ENCODE assay signal across 15 cellular contexts in genomic region chr11:108007819-108008218, GRCh38. TPM values are rescaled to one million over a fixed set of nuclear protein-coding genes. Genes with fewer than 3 reads are reported as not detected.
DNase-seq lines count a peak whose midpoint lies in the region; ATAC-seq and TF ChIP-seq lines count a peak whose summit lies in the region.
"Had no signal": no experiment of that assay in that cellular context is flagged by ENCODE, and none has a peak within 500 bp of the region (broad histone marks: within the 10 kb centered on the region; RNA-seq: fewer than 3 reads in every experiment).

No MANE protein-coding gene starts in this region.

- peaks cover 34% of the 10 kb centered on the region for H3K4me1 ChIP-seq in Karpas-422 (ENCODE audit: low read length)
- H3K4me1 ChIP-seq in mesenchymal stem cell (ENCODE audit: control insufficient read depth, insufficient read depth, low read depth, low read length): peaks cover 3% of the 10 kb centered on the region
- peaks cover 5 to 18% (median 16%) of the 10 kb centered on the region in 3 donors for H3K4me1 ChIP-seq in skeletal muscle tissue (ENCODE audit: control insufficient read depth in 3 of 3, insufficient read depth in 3 of 3, low read length in 3 of 3)

- intact Hi-C loops in activated CD8-positive, alpha-beta T cell treated with anti-CD3 and anti-CD28 coated beads for 36 hours (cut with micrococcal nuclease): loop anchor here (5.0 kb wide), 1 partner anchor 654 kb away; no protein-coding TSS in a partner anchor

- H3K9me3 Mint-ChIP-seq in activated CD8-positive, alpha-beta T cell treated with anti-CD3 and anti-CD28 coated beads for 36 hours: no peaks in the 10 kb centered on the region
- no peaks in the 10 kb centered on the region for H3K9me3 Mint-ChIP-seq in activated CD8-positive, alpha-beta T cell treated with anti-CD3 and anti-CD28 coated beads, Interleukin-2, amount 10 ng/mL, durations not matched to agents 7 days and 5 days (ENCODE audit: insufficient read depth)
- H3K9me3 Mint-ChIP-seq: activated naive CD8-positive, alpha-beta T cell treated with anti-CD3 and anti-CD28 coated beads for 36 hours; activated T-cell treated with anti-CD3 and anti-CD28 coated beads, Interleukin-2, amount 50 U/mL, for 72 hours; GM23338 had no signal

- H2AFZ ChIP-seq in Karpas-422 (ENCODE audit: low read length) (no peak overlapping the region), mesenchymal stem cell (ENCODE audit: low read depth, low read length) (no peak overlapping the region)
- H2AFZ ChIP-seq: GM23338 had no signal

- H3K9ac ChIP-seq in Karpas-422 (ENCODE audit: low read length) (no peak overlapping the region), mesenchymal stem cell (ENCODE audit: low read length) (peak overlapping the region; percentile 100), skeletal muscle tissue (ENCODE audit: low read depth in 1 of 3, low read length in 3 of 3) (no peak overlapping the region)

- H3K27ac ChIP-seq in Karpas-422 (ENCODE audit: low read length): no peak overlapping the region
- no peak overlapping the region for H3K27ac ChIP-seq in mesenchymal stem cell (ENCODE audit: low read length, poor library complexity, severe bottlenecking)
- peak overlapping the region; percentile 92 for H3K27ac ChIP-seq in skeletal muscle tissue (ENCODE audit: low read depth, low read length)

- peaks cover under 1% of the 10 kb centered on the region; the same call in 1 of the 2 replicates for H3K36me3 ChIP-seq in Karpas-422 (ENCODE audit: insufficient read depth, low read length)
- H3K36me3 ChIP-seq in mesenchymal stem cell (ENCODE audit: control insufficient read depth in 1 of 2, insufficient read depth in 2 of 2, low read depth in 1 of 2, low read length in 2 of 2): no peaks in the 10 kb centered on the region
- H3K36me3 ChIP-seq in skeletal muscle tissue (ENCODE audit: control insufficient read depth in 3 of 3, insufficient read depth in 3 of 3, low read length in 3 of 3): peaks cover 0 to 5% (median 0%) of the 10 kb centered on the region in 3 donors
- H3K36me3 ChIP-seq: heart left ventricle had no signal

- DNase-seq in activated CD8-positive, alpha-beta T cell treated with anti-CD3 and anti-CD28 coated beads for 36 hours: no peak
- no peak for DNase-seq in activated CD8-positive, alpha-beta T cell treated with anti-CD3 and anti-CD28 coated beads, Interleukin-2, amount 10 ng/mL, durations not matched to agents 7 days and 5 days
- no peak for DNase-seq in Karpas-422
- no peak for DNase-seq in mesenchymal stem cell
- DNase-seq in epidermal melanocyte (ENCODE audit: insufficient read length, low spot score): no peak
- DNase-seq in T-helper 1 cell: no peak
- DNase-seq: activated CD4-positive, alpha-beta T cell treated with anti-CD3 and anti-CD28 coated beads, Interleukin-2, amount 50 U/mL, for 1 hour; activated naive CD8-positive, alpha-beta T cell treated with anti-CD3 and anti-CD28 coated beads for 36 hours; activated T-cell treated with anti-CD3 and anti-CD28 coated beads, Interleukin-2, amount 50 U/mL, for 72 hours; GDM1 had no signal

- no peak overlapping the region for H2BK5ac ChIP-seq in mesenchymal stem cell (ENCODE audit: low read depth, low read length, poor library complexity, severe bottlenecking)

- WGBS in mesenchymal stem cell: 99% methylated on average over 17 of the region's 18 CpGs

- no peak overlapping the region for H3K14ac ChIP-seq in mesenchymal stem cell (ENCODE audit: low read length in 2 of 2)

- no peak overlapping the region for H3K18ac ChIP-seq in mesenchymal stem cell (ENCODE audit: low read depth in 1 of 2, low read length in 2 of 2)

- H4K91ac ChIP-seq in mesenchymal stem cell (ENCODE audit: low read length): no peak overlapping the region

- H3K4ac ChIP-seq in mesenchymal stem cell (ENCODE audit: low read depth in 1 of 2, low read length in 2 of 2): no peak overlapping the region

- H4K20me1 ChIP-seq in Karpas-422 (ENCODE audit: insufficient read depth, low read depth, low read length): peaks cover 13% of the 10 kb centered on the region; the same call in 1 of the 2 replicates

- H3K27me3 ChIP-seq in Karpas-422 (ENCODE audit: low read length): no peaks in the 10 kb centered on the region
- no peaks in the 10 kb centered on the region for H3K27me3 ChIP-seq in mesenchymal stem cell (ENCODE audit: control insufficient read depth in 1 of 2, insufficient read depth in 1 of 2, low read length in 2 of 2)
- H3K27me3 ChIP-seq in skeletal muscle tissue (ENCODE audit: control insufficient read depth in 3 of 3, insufficient read depth in 3 of 3, low read length in 3 of 3): no peaks in the 10 kb centered on the region
- H3K27me3 ChIP-seq: BLaER1 treated with 17β-estradiol and CSF1 and Interleukin-3, amounts not matched to agents 10 nM and 100 nM; heart left ventricle had no signal

- H3K4me2 ChIP-seq in Karpas-422 (ENCODE audit: low read depth, low read length, poor library complexity, severe bottlenecking) (peak overlapping the region; percentile 81), mesenchymal stem cell (ENCODE audit: low read length, poor library complexity, severe bottlenecking) (no peak overlapping the region)

- peaks cover 13% of the 10 kb centered on the region for H3K36me3 Mint-ChIP-seq in activated CD8-positive, alpha-beta T cell treated with anti-CD3 and anti-CD28 coated beads for 36 hours (ENCODE audit: low read depth)
- peaks cover 12% of the 10 kb centered on the region for H3K36me3 Mint-ChIP-seq in activated CD8-positive, alpha-beta T cell treated with anti-CD3 and anti-CD28 coated beads, Interleukin-2, amount 10 ng/mL, durations not matched to agents 7 days and 5 days (ENCODE audit: low read depth)

- no peak overlapping the region for H4K8ac ChIP-seq in mesenchymal stem cell (ENCODE audit: low read length)

- H3K9me3 ChIP-seq in Karpas-422 (ENCODE audit: low read length) (no peaks in the 10 kb centered on the region), mesenchymal stem cell (ENCODE audit: control insufficient read depth, low read length) (no peaks in the 10 kb centered on the region), skeletal muscle tissue (ENCODE audit: control insufficient read depth in 3 of 3, low read length in 3 of 3) (no peaks in the 10 kb centered on the region)
- H3K9me3 ChIP-seq: BLaER1 treated with 17β-estradiol and CSF1 and Interleukin-3, amounts not matched to agents 10 nM and 100 nM; heart left ventricle had no signal

- peak overlapping the region; percentile 98 for H3K4me3 Mint-ChIP-seq in activated CD8-positive, alpha-beta T cell treated with anti-CD3 and anti-CD28 coated beads for 36 hours
- no peak overlapping the region for H3K4me3 Mint-ChIP-seq in activated CD8-positive, alpha-beta T cell treated with anti-CD3 and anti-CD28 coated beads, Interleukin-2, amount 10 ng/mL, durations not matched to agents 7 days and 5 days

- no peak for TF ChIP-seq CTCF in activated CD8-positive, alpha-beta T cell treated with anti-CD3 and anti-CD28 coated beads for 36 hours (IDR thresholded peaks at IDR 0.05)

- H3K4me1 Mint-ChIP-seq in activated CD8-positive, alpha-beta T cell treated with anti-CD3 and anti-CD28 coated beads for 36 hours (ENCODE audit: low read depth): peaks cover 16% of the 10 kb centered on the region
- peaks cover 14% of the 10 kb centered on the region for H3K4me1 Mint-ChIP-seq in activated CD8-positive, alpha-beta T cell treated with anti-CD3 and anti-CD28 coated beads, Interleukin-2, amount 10 ng/mL, durations not matched to agents 7 days and 5 days (ENCODE audit: low read depth)

- no peak overlapping the region for H2BK12ac ChIP-seq in mesenchymal stem cell (ENCODE audit: low read length in 2 of 2)

- no peak overlapping the region for H3K27ac Mint-ChIP-seq in activated CD8-positive, alpha-beta T cell treated with anti-CD3 and anti-CD28 coated beads for 36 hours
- no peak overlapping the region for H3K27ac Mint-ChIP-seq in activated CD8-positive, alpha-beta T cell treated with anti-CD3 and anti-CD28 coated beads, Interleukin-2, amount 10 ng/mL, durations not matched to agents 7 days and 5 days
- H3K27ac Mint-ChIP-seq: GM23338 had no signal

- no peak overlapping the region for H2AK5ac ChIP-seq in mesenchymal stem cell (ENCODE audit: low read length, severe bottlenecking)

- H3K79me2 ChIP-seq in Karpas-422 (ENCODE audit: low read length): peaks cover 41% of the 10 kb centered on the region

- no peak overlapping the region for H2BK15ac ChIP-seq in mesenchymal stem cell (ENCODE audit: low read depth, poor library complexity, severe bottlenecking)

- H3K23ac ChIP-seq in mesenchymal stem cell (ENCODE audit: low read length in 2 of 2): no peak overlapping the region

- CTCF ChIA-PET in activated CD8-positive, alpha-beta T cell treated with anti-CD3 and anti-CD28 coated beads for 36 hours (lab: Charles Lee): interaction anchor here (1.3 to 2.0 kb wide), 3 partner anchors 19 to 72 kb away, joined by 3 to 11 read pairs (median 9); no protein-coding TSS in a partner anchor
- CTCF ChIA-PET in activated CD8-positive, alpha-beta T cell treated with anti-CD3 and anti-CD28 coated beads, Interleukin-2, amount 10 ng/mL, durations not matched to agents 7 days and 5 days (lab: Charles Lee): interaction anchor here (1.0 to 1.6 kb wide), 4 partner anchors 19 to 86 kb away, joined by 3 to 8 read pairs (median 6); no protein-coding TSS in a partner anchor

- POLR2A ChIA-PET in activated CD8-positive, alpha-beta T cell treated with anti-CD3 and anti-CD28 coated beads for 36 hours (lab: Charles Lee): interaction anchor here (0.6 to 0.7 kb wide), 3 partner anchors 18 to 321 kb away, joined by 3 read pairs; no protein-coding TSS in a partner anchor
- POLR2A ChIA-PET in activated CD8-positive, alpha-beta T cell treated with anti-CD3 and anti-CD28 coated beads, Interleukin-2, amount 10 ng/mL, durations not matched to agents 7 days and 5 days (lab: Charles Lee): no interaction called here

- no peak overlapping the region for H2BK120ac ChIP-seq in mesenchymal stem cell (ENCODE audit: low read depth, low read length)

- no peaks in the 10 kb centered on the region for H3K9me2 ChIP-seq in Karpas-422 (replicated peaks; ENCODE audit: insufficient read depth, low read length)

- no peaks in the 10 kb centered on the region for H3K79me1 ChIP-seq in mesenchymal stem cell (replicated peaks; ENCODE audit: low read length, poor library complexity, severe bottlenecking)

- no peaks in the 10 kb centered on the region for H3K27me3 Mint-ChIP-seq in activated CD8-positive, alpha-beta T cell treated with anti-CD3 and anti-CD28 coated beads for 36 hours
- peaks cover 2% of the 10 kb centered on the region for H3K27me3 Mint-ChIP-seq in activated CD8-positive, alpha-beta T cell treated with anti-CD3 and anti-CD28 coated beads, Interleukin-2, amount 10 ng/mL, durations not matched to agents 7 days and 5 days (ENCODE audit: low read depth)
- H3K27me3 Mint-ChIP-seq: activated naive CD8-positive, alpha-beta T cell treated with anti-CD3 and anti-CD28 coated beads for 36 hours had no signal

- H3K4me3 ChIP-seq in Karpas-422 (ENCODE audit: low read length) (no peak overlapping the region), mesenchymal stem cell (ENCODE audit: insufficient read depth in 1 of 2, low read depth in 1 of 2, low read length in 2 of 2) (no peak overlapping the region), skeletal muscle tissue (ENCODE audit: low read length in 3 of 3) (no peak overlapping the region)

- ATAC-seq in activated CD8-positive, alpha-beta T cell treated with anti-CD3 and anti-CD28 coated beads for 36 hours: no peak
- ATAC-seq in activated CD8-positive, alpha-beta T cell treated with anti-CD3 and anti-CD28 coated beads, Interleukin-2, amount 10 ng/mL, durations not matched to agents 7 days and 5 days: no peak
- no peak for ATAC-seq in GM18858 (IDR thresholded peaks at IDR 0.05; ENCODE audit: unreplicated experiment)

RNA-seq across cellular contexts. Expression of gene CUL5, which starts 0.9 kb away (rescaled TPM):
- total RNA-seq in activated CD8-positive, alpha-beta T cell treated with anti-CD3 and anti-CD28 coated beads for 36 hours: 10 to 100 TPM; 32.2 to 34.6 TPM
- total RNA-seq in activated CD8-positive, alpha-beta T cell treated with anti-CD3 and anti-CD28 coated beads, Interleukin-2, amount 10 ng/mL, durations not matched to agents 7 days and 5 days: 10 to 100 TPM; 29.7 to 31.3 TPM
- 35.2 and 79.9 TPM in 2 replicates for total RNA-seq in Karpas-422 (2014; rRNA removed; shearing (Covaris generic); ENCODE audit: low replicate concordance)
- 19.5 TPM for polyA plus RNA-seq in mesenchymal stem cell (2013, experiment 1 of 2)
- 21.1 TPM for polyA plus RNA-seq in mesenchymal stem cell (2013, experiment 2 of 2)
- total RNA-seq in skeletal muscle tissue: 36.0 TPM
